Comparison of ENCODE assay signal across 10 cellular contexts in genomic region chr9:134401391-134401790, GRCh38.
DNase-seq lines count a peak whose midpoint lies in the region; TF ChIP-seq lines count a peak whose summit lies in the region.
"Had no signal": no experiment of that assay in that cellular context is flagged by ENCODE, and none has a peak within 500 bp of the region (broad histone marks: within the 10 kb centered on the region; RNA-seq: fewer than 3 reads in every experiment).

No MANE protein-coding gene starts in this region.

- peaks cover 85 to 100% (median 99%) of the 10 kb centered on the region in 10 experiments for H3K4me1 ChIP-seq in BLaER1 treated with 17β-estradiol and CSF1 and Interleukin-3, amounts not matched to agents 10 nM and 100 nM
- peaks cover 96 to 100% of the 10 kb centered on the region in 2 experiments for H3K4me1 ChIP-seq in neutrophil (ENCODE audit: control insufficient read depth in 1 of 2, insufficient read depth in 1 of 2, low read depth in 1 of 2, low read length in 1 of 2)
- H3K4me1 ChIP-seq in SJCRH30 = peaks cover 9% of the 10 kb centered on the region; the same call in 1 of the 2 replicates
- H3K4me1 ChIP-seq: Caco-2 had no signal

- H3K27me3 ChIP-seq in BLaER1 treated with 17β-estradiol and CSF1 and Interleukin-3, amounts not matched to agents 10 nM and 100 nM = peaks cover 0 to 5% (median 0%) of the 10 kb centered on the region in 11 experiments; a peak in 1 of 22 replicates
- no peaks in the 10 kb centered on the region for H3K27me3 ChIP-seq in neutrophil
- H3K27me3 ChIP-seq in SJCRH30 = no peaks in the 10 kb centered on the region

- H4K20me1 ChIP-seq in BLaER1 treated with 17β-estradiol and CSF1 and Interleukin-3, amounts not matched to agents 10 nM and 100 nM = peaks cover 57 to 100% (median 100%) of the 10 kb centered on the region in 11 experiments; a peak in 21 of 22 replicates

- POLR2A ChIA-PET in RWPE1 (lab: Yijun Ruan, JAX; ENCODE audit: low non-redundant PET) = no interaction called here

- CTCF ChIA-PET in RWPE1 (lab: Yijun Ruan, JAX) = interaction anchor here (0.5 to 1.3 kb wide), 3 partner anchors 38 to 282 kb away, joined by 3 read pairs; no protein-coding TSS in a partner anchor

- no peak overlapping the region for H3K27ac ChIP-seq in BLaER1 treated with 17β-estradiol and CSF1 and Interleukin-3, amounts not matched to agents 10 nM and 100 nM
- H3K27ac ChIP-seq in RWPE1 = peak overlapping the region; percentile 97
- peak overlapping the region; percentile 100 for H3K27ac ChIP-seq in neutrophil
- no peak overlapping the region for H3K27ac ChIP-seq in SJCRH30
- H3K27ac ChIP-seq: C4-2B had no signal

- H3K4me3 ChIP-seq in BLaER1 treated with 17β-estradiol and CSF1 and Interleukin-3, amounts not matched to agents 10 nM and 100 nM = no peak overlapping the region
- no peak overlapping the region for H3K4me3 ChIP-seq in neutrophil (ENCODE audit: low read depth in 1 of 2, low read length in 1 of 2)
- H3K4me3 ChIP-seq in SJCRH30 = no peak overlapping the region

- peak overlapping the region; percentile 45 to 100 (median 96); a peak in 21 of 22 replicates for H3K4me2 ChIP-seq in BLaER1 treated with 17β-estradiol and CSF1 and Interleukin-3, amounts not matched to agents 10 nM and 100 nM

- no peak for DNase-seq in RWPE1 (ENCODE audit: low spot score)
- DNase-seq in NCI-H345 (lab: John Stamatoyannopoulos, UW) = no peak
- DNase-seq in SJCRH30 = no peak
- DNase-seq in medulla oblongata (ENCODE audit: extremely low spot score) = no peak
- DNase-seq: Caco-2; CD4-positive, alpha-beta T cell; HFFc6 had no signal

- no peak for TF ChIP-seq CTCF in RWPE1 (conservative IDR thresholded peaks at IDR 0.05; ENCODE audit: low read depth)
- TF ChIP-seq CTCF in neutrophil (IDR thresholded peaks at IDR 0.05) = no peak

- H3K36me3 ChIP-seq in BLaER1 treated with 17β-estradiol and CSF1 and Interleukin-3, amounts not matched to agents 10 nM and 100 nM = peaks cover 6 to 32% (median 12%) of the 10 kb centered on the region in 11 experiments; a peak in 17 of 22 replicates
- peaks cover 26% of the 10 kb centered on the region for H3K36me3 ChIP-seq in neutrophil
- 0 out of 2 replicates have a peak, but pooled peaks cover 5% of the 10 kb centered on the region for H3K36me3 ChIP-seq in SJCRH30

- no peak overlapping the region for H3K9ac ChIP-seq in BLaER1 treated with 17β-estradiol and CSF1 and Interleukin-3, amounts not matched to agents 10 nM and 100 nM

- peaks cover 7 to 13% (median 12%) of the 10 kb centered on the region in 11 experiments for H3K9me3 ChIP-seq in BLaER1 treated with 17β-estradiol and CSF1 and Interleukin-3, amounts not matched to agents 10 nM and 100 nM (replicated peaks in 1 of 11)
- H3K9me3 ChIP-seq in neutrophil (no peaks in the 10 kb centered on the region), SJCRH30 (replicated peaks) (0 out of 2 replicates have a peak, but pooled peaks cover 2% of the 10 kb centered on the region)

Comparison
In these comparisons a context has a peak if more than half of its experiments do, and no peak if none do; other contexts are left out.
1. H3K27ac ChIP-seq: peak in RWPE1 (single experiment) and neutrophil (single experiment); none in BLaER1 treated with 17β-estradiol and CSF1 and Interleukin-3, amounts not matched to agents 10 nM and 100 nM (0 of 11) and SJCRH30 (single experiment).